In genomic region chr5:43066799-43067741, GRCh38 we compare ENCODE assay signal across 8 cellular contexts. TPM values are rescaled to one million over a fixed set of nuclear protein-coding genes. Genes with fewer than 3 reads are reported as not detected.
A peak's percentile ranks its signal among the peaks of the same experiment; 100 is the strongest.
DNase-seq lines count a peak whose midpoint lies in the region; ATAC-seq and TF ChIP-seq lines count a peak whose summit lies in the region.

No MANE protein-coding gene starts in this region.

- H3K27ac ChIP-seq in endodermal cell (ENCODE audit: low read depth, low read length) = peak overlapping the region; percentile 93

- TF ChIP-seq CTCF in endodermal cell (conservative IDR thresholded peaks at IDR 0.05) = no peak
- no peak for TF ChIP-seq CTCF in mesothelial cell of epicardium (IDR thresholded peaks at IDR 0.05; ENCODE audit: unreplicated experiment)

- peak overlapping the region; percentile 95 for H3K4me3 ChIP-seq in endodermal cell (ENCODE audit: low read length)

- peaks cover 26% of the 10 kb centered on the region for H3K4me1 Mint-ChIP-seq in endodermal cell
- peaks cover 26% of the 10 kb centered on the region for H3K4me1 Mint-ChIP-seq in mesothelial cell of epicardium

- H3K4me3 Mint-ChIP-seq in endodermal cell (peak overlapping the region; percentile 91), mesothelial cell of epicardium (peak overlapping the region; percentile 97)

- H3K27me3 Mint-ChIP-seq in endodermal cell (ENCODE audit: insufficient read depth) (no peaks in the 10 kb centered on the region), mesothelial cell of epicardium (ENCODE audit: low read depth) (no peaks in the 10 kb centered on the region)

- H3K9me3 Mint-ChIP-seq in endodermal cell (no peaks in the 10 kb centered on the region), mesothelial cell of epicardium (no peaks in the 10 kb centered on the region)

- H3K27ac Mint-ChIP-seq in endodermal cell (peak overlapping the region; percentile 99), mesothelial cell of epicardium (peak overlapping the region; percentile 99)

- H3K9ac ChIP-seq in endodermal cell (ENCODE audit: extremely low read depth, low read length, poor library complexity, severe bottlenecking) = peak overlapping the region; percentile 90

- H3K9me3 ChIP-seq in endodermal cell (ENCODE audit: control insufficient read depth, low read length) = peaks cover 6% of the 10 kb centered on the region

- peak; percentile 95 for DNase-seq in CD1c-positive myeloid dendritic cell (ENCODE audit: extremely low spot score)
- peak; percentile 96 for DNase-seq in HS-5 (ENCODE audit: low read depth)
- DNase-seq in NOMO-1 (lab: John Stamatoyannopoulos, UW; ENCODE audit: unreplicated experiment in 2 of 2) = peak; percentile 87 to 96
- peak; percentile 60 to 91 (median 72) for DNase-seq in activated CD8-positive, alpha-beta memory T cell treated with anti-CD3 and anti-CD28 coated beads for 48 hours (ENCODE audit: low read depth in 2 of 3, low spot score in 2 of 3)
- peak; percentile 96 for DNase-seq in endodermal cell
- peak; percentile 60 to 89 for DNase-seq in mesothelial cell of epicardium (ENCODE audit: low spot score in 2 of 2, unreplicated experiment in 2 of 2)
- DNase-seq in stimulated activated CD8-positive, alpha-beta memory T cell treated with anti-CD3 and anti-CD28 coated beads, Interleukin-15, amount 100 ng/mL, for 4 hours (ENCODE audit: low read depth in 2 of 2) = peak; percentile 56 to 74

- peaks cover 7% of the 10 kb centered on the region for H3K4me1 ChIP-seq in endodermal cell (ENCODE audit: control insufficient read depth, insufficient read depth, low read length)

- H3K27me3 ChIP-seq in endodermal cell (ENCODE audit: control insufficient read depth, insufficient read depth, low read length, poor library complexity, severe bottlenecking) = no peaks in the 10 kb centered on the region

- H3K36me3 Mint-ChIP-seq in endodermal cell (ENCODE audit: low read depth) (peaks cover 26% of the 10 kb centered on the region), mesothelial cell of epicardium (peaks cover 7% of the 10 kb centered on the region)

- ATAC-seq in GM19452 (IDR thresholded peaks at IDR 0.05; ENCODE audit: unreplicated experiment) = peak; percentile 37

- WGBS in endodermal cell (ENCODE audit: insufficient coverage in 1 of 2, insufficient read length in 1 of 2), 2 experiments = 2 to 3% methylated on average over 25 to 45 of the region's 45 CpGs

- H3K36me3 ChIP-seq in endodermal cell (ENCODE audit: control insufficient read depth, insufficient read depth, low read length) = peaks cover 16% of the 10 kb centered on the region

RNA-seq across cellular contexts. Expression of gene ANXA2R, which starts 27.0 kb away (rescaled TPM):
- total RNA-seq in endodermal cell = under 1 TPM; 0.73 to 0.97 TPM
- 1.5 TPM for polyA plus RNA-seq in endodermal cell (2013, experiment 1 of 2)
- 0.91 TPM for polyA plus RNA-seq in endodermal cell (2013, experiment 2 of 2)
- 1.4 to 1.9 TPM (median 1.7 TPM) in 3 replicates for total RNA-seq in mesothelial cell of epicardium

RNA-seq across cellular contexts. Expression of gene ZNF131, which starts 53.6 kb away (rescaled TPM):
- 10 to 100 TPM; 36.9 to 44.3 TPM for total RNA-seq in endodermal cell
- polyA plus RNA-seq in endodermal cell (2013, experiment 1 of 2) = 37.5 TPM
- 39.8 TPM for polyA plus RNA-seq in endodermal cell (2013, experiment 2 of 2)
- total RNA-seq in mesothelial cell of epicardium = 44.3 to 55.5 TPM (median 51.9 TPM) in 3 replicates

Comparison
In these comparisons a context has a peak if more than half of its experiments do, and no peak if none do; other contexts are left out.
1. Peak in every context shown above with its lines: DNase-seq, ATAC-seq, H3K4me3 ChIP-seq and H3K27ac ChIP-seq.